ENCODE assay signal across 8 cellular contexts in genomic region chr18:7021994-7022840, GRCh38.
DNase-seq lines count a peak whose midpoint lies in the region; ATAC-seq, FAIRE-seq and TF ChIP-seq lines count a peak whose summit lies in the region.

No MANE protein-coding gene starts in this region.

- intact Hi-C loops in activated T-helper 1 cell treated with anti-CD3 and anti-CD28 coated beads, Interleukin-12 subunit alpha, Interleukin-12 subunit beta, Interleukin-2, Interleukin-4 antibody, amounts not matched to agents 30 ng/mL and 10 ng/mL and 1 ng/mL, durations not matched to agents 14 hours and 24 hours and 36 hours (cut with micrococcal nuclease): loop anchor here (5.0 kb wide), 1 partner anchor 355 kb away; no protein-coding TSS in a partner anchor

- H3K27me3 Mint-ChIP-seq in activated T-helper 1 cell treated with anti-CD3 and anti-CD28 coated beads, Interleukin-12 subunit alpha, Interleukin-12 subunit beta, Interleukin-2, Interleukin-4 antibody, amounts not matched to agents 30 ng/mL and 10 ng/mL and 1 ng/mL, durations not matched to agents 14 hours and 24 hours and 36 hours (ENCODE audit: insufficient read depth): no peaks in the 10 kb centered on the region
- no peaks in the 10 kb centered on the region for H3K27me3 Mint-ChIP-seq in activated T-cell treated with anti-CD3 and anti-CD28 coated beads, Interleukin-2, amount 50 U/mL, for 4 hours (ENCODE audit: low read depth)

- no peak overlapping the region for H3K4me3 ChIP-seq in LNCaP clone FGC (ENCODE audit: low read depth, low read length)
- H3K4me3 ChIP-seq in RWPE2 (ENCODE audit: severe bottlenecking): no peak overlapping the region

- TF ChIP-seq CTCF in LNCaP clone FGC (IDR thresholded peaks at IDR 0.05; ENCODE audit: control insufficient read depth, extremely low read depth, insufficient read depth): peak; percentile 93
- peak; percentile 88 for TF ChIP-seq CTCF in RWPE2 (IDR thresholded peaks at IDR 0.05; ENCODE audit: poor library complexity, severe bottlenecking)
- peak; percentile 92 for TF ChIP-seq CTCF in foreskin keratinocyte (conservative IDR thresholded peaks at IDR 0.05)

- H3K4me1 Mint-ChIP-seq in activated T-helper 1 cell treated with anti-CD3 and anti-CD28 coated beads, Interleukin-12 subunit alpha, Interleukin-12 subunit beta, Interleukin-2, Interleukin-4 antibody, amounts not matched to agents 30 ng/mL and 10 ng/mL and 1 ng/mL, durations not matched to agents 14 hours and 24 hours and 36 hours (ENCODE audit: low read depth): no peaks in the 10 kb centered on the region
- H3K4me1 Mint-ChIP-seq in activated T-cell treated with anti-CD3 and anti-CD28 coated beads, Interleukin-2, amount 50 U/mL, for 4 hours (ENCODE audit: low read depth): no peaks in the 10 kb centered on the region

- H3K4me3 Mint-ChIP-seq in activated T-helper 1 cell treated with anti-CD3 and anti-CD28 coated beads, Interleukin-12 subunit alpha, Interleukin-12 subunit beta, Interleukin-2, Interleukin-4 antibody, amounts not matched to agents 30 ng/mL and 10 ng/mL and 1 ng/mL, durations not matched to agents 14 hours and 24 hours and 36 hours: no peak overlapping the region
- H3K4me3 Mint-ChIP-seq in activated T-cell treated with anti-CD3 and anti-CD28 coated beads, Interleukin-2, amount 50 U/mL, for 4 hours: no peak overlapping the region

- ATAC-seq in RWPE2 (ENCODE audit: low read depth): peak; percentile 90
- peak; percentile 91 for ATAC-seq in foreskin keratinocyte
- no peak for ATAC-seq in activated T-cell treated with anti-CD3 and anti-CD28 coated beads, Interleukin-2, amount 50 U/mL, for 4 hours
- no peak for ATAC-seq in GM18519 (IDR thresholded peaks at IDR 0.05; ENCODE audit: low FRiP score, unreplicated experiment)

- H3K27me3 ChIP-seq in RWPE2 (ENCODE audit: insufficient read depth, poor library complexity, severe bottlenecking) (no peaks in the 10 kb centered on the region), foreskin keratinocyte (no peaks in the 10 kb centered on the region)

- no peak overlapping the region for H3K27ac ChIP-seq in RWPE2 (ENCODE audit: poor library complexity, severe bottlenecking)
- H3K27ac ChIP-seq in foreskin keratinocyte: no peak overlapping the region

- H3K9me3 Mint-ChIP-seq in activated T-helper 1 cell treated with anti-CD3 and anti-CD28 coated beads, Interleukin-12 subunit alpha, Interleukin-12 subunit beta, Interleukin-2, Interleukin-4 antibody, amounts not matched to agents 30 ng/mL and 10 ng/mL and 1 ng/mL, durations not matched to agents 14 hours and 24 hours and 36 hours: no peaks in the 10 kb centered on the region
- peaks cover 3% of the 10 kb centered on the region for H3K9me3 Mint-ChIP-seq in activated T-cell treated with anti-CD3 and anti-CD28 coated beads, Interleukin-2, amount 50 U/mL, for 4 hours

- no peak for TF ChIP-seq POLR2A in GM12892 (IDR thresholded peaks at IDR 0.05; ENCODE audit: low read depth, low read length)

- H3K36me3 Mint-ChIP-seq in activated T-helper 1 cell treated with anti-CD3 and anti-CD28 coated beads, Interleukin-12 subunit alpha, Interleukin-12 subunit beta, Interleukin-2, Interleukin-4 antibody, amounts not matched to agents 30 ng/mL and 10 ng/mL and 1 ng/mL, durations not matched to agents 14 hours and 24 hours and 36 hours (ENCODE audit: low read depth): no peaks in the 10 kb centered on the region
- H3K36me3 Mint-ChIP-seq in activated T-cell treated with anti-CD3 and anti-CD28 coated beads, Interleukin-2, amount 50 U/mL, for 4 hours (ENCODE audit: insufficient read depth): no peaks in the 10 kb centered on the region

- H3K36me3 ChIP-seq in RWPE2 (ENCODE audit: low read depth): no peaks in the 10 kb centered on the region

- DNase-seq in DMS 273 treated with DMSO at 0.1 percent for 48 hours (lab: John Stamatoyannopoulos, UW): peak; percentile 66
- DNase-seq in LNCaP clone FGC (ENCODE audit: low read depth): peak; percentile 87
- DNase-seq in RWPE2 (ENCODE audit: low spot score): no peak
- DNase-seq in foreskin keratinocyte: peak; percentile 37 to 69
- DNase-seq in activated T-helper 1 cell treated with anti-CD3 and anti-CD28 coated beads, Interleukin-12 subunit alpha, Interleukin-12 subunit beta, Interleukin-2, Interleukin-4 antibody, amounts not matched to agents 30 ng/mL and 10 ng/mL and 1 ng/mL, durations not matched to agents 14 hours and 24 hours and 36 hours (ENCODE audit: low spot score): no peak
- DNase-seq in activated T-cell treated with anti-CD3 and anti-CD28 coated beads, Interleukin-2, amount 50 U/mL, for 4 hours: no peak
- no peak for DNase-seq in GM12892 (ENCODE audit: insufficient read length)

- H3K4me1 ChIP-seq in RWPE2 (ENCODE audit: insufficient read depth, poor library complexity, severe bottlenecking) (no peaks in the 10 kb centered on the region), foreskin keratinocyte (no peaks in the 10 kb centered on the region)

- H3K9me3 ChIP-seq in RWPE2 (ENCODE audit: severe bottlenecking): no peaks in the 10 kb centered on the region

- no peak overlapping the region for H3K27ac Mint-ChIP-seq in activated T-helper 1 cell treated with anti-CD3 and anti-CD28 coated beads, Interleukin-12 subunit alpha, Interleukin-12 subunit beta, Interleukin-2, Interleukin-4 antibody, amounts not matched to agents 30 ng/mL and 10 ng/mL and 1 ng/mL, durations not matched to agents 14 hours and 24 hours and 36 hours

- FAIRE-seq in GM12892 (lab: Jason Lieb, UNC): no peak

Comparison
In these comparisons a context has a peak if more than half of its experiments do, and no peak if none do; other contexts are left out.
1. DNase-seq: peak in DMS 273 treated with DMSO at 0.1 percent for 48 hours (single experiment), LNCaP clone FGC (single experiment) and foreskin keratinocyte (2 of 2); none in RWPE2 (single experiment), activated T-helper 1 cell treated with anti-CD3 and anti-CD28 coated beads, Interleukin-12 subunit alpha, Interleukin-12 subunit beta, Interleukin-2, Interleukin-4 antibody, amounts not matched to agents 30 ng/mL and 10 ng/mL and 1 ng/mL, durations not matched to agents 14 hours and 24 hours and 36 hours (single experiment), activated T-cell treated with anti-CD3 and anti-CD28 coated beads, Interleukin-2, amount 50 U/mL, for 4 hours (single experiment) and GM12892 (single experiment).
2. ATAC-seq: peak in RWPE2 (single experiment) and foreskin keratinocyte (single experiment); none in activated T-cell treated with anti-CD3 and anti-CD28 coated beads, Interleukin-2, amount 50 U/mL, for 4 hours (0 of 2) and GM18519 (single experiment).
3. Peak in every context shown above with its lines, with median percentiles within 50 percentile points of each other: CTCF ChIP-seq.